Comparison of ENCODE assay signal across 2 cellular contexts in the genomic region with DNA sequence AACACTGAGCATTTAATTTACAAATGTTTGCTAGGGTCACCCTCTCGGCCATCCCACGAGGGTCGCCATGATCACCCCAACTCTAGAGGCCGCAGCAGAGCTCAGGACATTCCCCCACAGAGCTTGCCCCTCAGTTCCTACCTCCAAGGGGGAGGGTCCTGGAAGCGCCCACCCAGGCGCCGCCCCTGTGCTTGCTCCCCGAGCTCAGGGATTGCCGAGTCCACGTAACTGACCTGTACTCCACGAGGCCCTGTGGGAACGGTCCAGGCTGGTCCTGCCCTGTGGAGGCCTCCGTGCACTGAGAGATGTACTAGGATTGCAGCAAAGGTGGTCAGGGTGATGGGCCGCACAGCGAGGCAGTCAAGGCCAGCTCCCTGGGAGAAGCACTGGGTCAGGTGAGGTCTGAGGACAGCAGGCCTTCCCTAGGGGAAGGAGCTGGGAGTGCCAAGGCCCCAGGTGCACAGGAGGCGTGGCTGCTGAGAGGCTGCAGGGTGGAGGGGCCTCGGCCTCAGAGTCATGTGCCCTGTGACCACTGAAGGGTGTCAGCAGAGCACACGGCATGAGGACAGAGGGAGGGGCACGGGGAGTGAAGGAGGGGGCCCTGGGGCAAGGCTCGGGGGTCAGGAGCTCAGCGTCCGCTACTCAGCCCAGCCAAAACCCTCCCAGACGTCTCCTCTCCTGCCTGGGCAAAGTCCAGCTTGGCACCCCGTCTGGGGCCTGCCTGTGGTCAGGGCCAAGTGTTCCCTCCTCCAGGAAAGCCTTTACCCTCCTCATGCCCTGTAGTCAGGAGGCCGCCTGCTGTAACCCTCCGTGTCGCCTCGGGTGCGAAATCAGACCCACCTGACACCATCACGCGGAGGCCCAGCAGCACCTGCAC.
TF ChIP-seq lines count a peak whose summit lies in the region.

No MANE protein-coding gene starts in this region.

TF ChIP-seq in Ishikawa, 13 proteins besides CTCF, POLR2A, EP300 and RAD21:
- TF ChIP-seq, protein P1, sequence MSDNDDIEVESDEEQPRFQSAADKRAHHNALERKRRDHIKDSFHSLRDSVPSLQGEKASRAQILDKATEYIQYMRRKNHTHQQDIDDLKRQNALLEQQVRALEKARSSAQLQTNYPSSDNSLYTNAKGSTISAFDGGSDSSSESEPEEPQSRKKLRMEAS (IDR thresholded peaks at IDR 0.05), result peak; percentile 81
- TF ChIP-seq ZBTB7A (IDR thresholded peaks at IDR 0.05; ENCODE audit: low read depth) (0 out of 2 replicates have a peak, but pooled peaks have one; percentile 51), TEAD4 (IDR thresholded peaks at IDR 0.05) (no peak)
- TF ChIP-seq, protein P2, sequence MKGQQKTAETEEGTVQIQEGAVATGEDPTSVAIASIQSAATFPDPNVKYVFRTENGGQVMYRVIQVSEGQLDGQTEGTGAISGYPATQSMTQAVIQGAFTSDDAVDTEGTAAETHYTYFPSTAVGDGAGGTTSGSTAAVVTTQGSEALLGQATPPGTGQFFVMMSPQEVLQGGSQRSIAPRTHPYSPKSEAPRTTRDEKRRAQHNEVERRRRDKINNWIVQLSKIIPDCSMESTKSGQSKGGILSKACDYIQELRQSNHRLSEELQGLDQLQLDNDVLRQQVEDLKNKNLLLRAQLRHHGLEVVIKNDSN (IDR thresholded peaks at IDR 0.05), result peak; percentile 85

TF ChIP-seq in H1, 55 proteins besides CTCF, POLR2A, EP300 and RAD21:
- TF ChIP-seq GTF2F1 (IDR thresholded peaks at IDR 0.05; ENCODE audit: borderline replicate concordance, low read depth, low read length) (no peak), BCL11A (IDR thresholded peaks at IDR 0.05; ENCODE audit: low read depth in 2 of 2, low read length in 2 of 2) (no peak), CEBPB (IDR thresholded peaks at IDR 0.05; ENCODE audit: low read depth, low read length) (no peak), SP4 (IDR thresholded peaks at IDR 0.05; ENCODE audit: low read length) (no peak), RBBP5 (IDR thresholded peaks at IDR 0.05; ENCODE audit: borderline replicate concordance, low read depth, low read length) (no peak), PHF8 (conservative IDR thresholded peaks at IDR 0.05; ENCODE audit: low read depth, low read length) (no peak), FOSL1 (IDR thresholded peaks at IDR 0.05; ENCODE audit: insufficient read depth, low read depth, low read length) (no peak), SP1 (IDR thresholded peaks at IDR 0.05; ENCODE audit: low read depth, low read length) (no peak), SRF (IDR thresholded peaks at IDR 0.05; ENCODE audit: low read depth, low read length) (no peak), TBP (IDR thresholded peaks at IDR 0.05; ENCODE audit: low read depth, low read length) (no peak), SUZ12 (IDR thresholded peaks at IDR 0.05; ENCODE audit: low read length) (no peak), KDM4A (IDR thresholded peaks at IDR 0.05; ENCODE audit: low read depth, low read length, severe bottlenecking) (no peak), NANOG (IDR thresholded peaks at IDR 0.05; ENCODE audit: insufficient read depth, low read depth, low read length, poor library complexity, severe bottlenecking) (no peak), TAF1 (IDR thresholded peaks at IDR 0.05; ENCODE audit: low read depth, low read length) (no peak), CBX5 (IDR thresholded peaks at IDR 0.05; ENCODE audit: low read depth, low read length) (no peak), EGR1 (IDR thresholded peaks at IDR 0.05; ENCODE audit: borderline replicate concordance, low read depth, low read length) (no peak), TCF12 (IDR thresholded peaks at IDR 0.05; ENCODE audit: low read depth, low read length) (no peak)
- TF ChIP-seq, protein P3, sequence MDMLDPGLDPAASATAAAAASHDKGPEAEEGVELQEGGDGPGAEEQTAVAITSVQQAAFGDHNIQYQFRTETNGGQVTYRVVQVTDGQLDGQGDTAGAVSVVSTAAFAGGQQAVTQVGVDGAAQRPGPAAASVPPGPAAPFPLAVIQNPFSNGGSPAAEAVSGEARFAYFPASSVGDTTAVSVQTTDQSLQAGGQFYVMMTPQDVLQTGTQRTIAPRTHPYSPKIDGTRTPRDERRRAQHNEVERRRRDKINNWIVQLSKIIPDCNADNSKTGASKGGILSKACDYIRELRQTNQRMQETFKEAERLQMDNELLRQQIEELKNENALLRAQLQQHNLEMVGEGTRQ (IDR thresholded peaks at IDR 0.05; ENCODE audit: low read length), result no peak
- TF ChIP-seq, protein P4, sequence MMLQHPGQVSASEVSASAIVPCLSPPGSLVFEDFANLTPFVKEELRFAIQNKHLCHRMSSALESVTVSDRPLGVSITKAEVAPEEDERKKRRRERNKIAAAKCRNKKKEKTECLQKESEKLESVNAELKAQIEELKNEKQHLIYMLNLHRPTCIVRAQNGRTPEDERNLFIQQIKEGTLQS (IDR thresholded peaks at IDR 0.05; ENCODE audit: insufficient read depth, low read depth, low read length), result no peak
- TF ChIP-seq, protein P5, sequence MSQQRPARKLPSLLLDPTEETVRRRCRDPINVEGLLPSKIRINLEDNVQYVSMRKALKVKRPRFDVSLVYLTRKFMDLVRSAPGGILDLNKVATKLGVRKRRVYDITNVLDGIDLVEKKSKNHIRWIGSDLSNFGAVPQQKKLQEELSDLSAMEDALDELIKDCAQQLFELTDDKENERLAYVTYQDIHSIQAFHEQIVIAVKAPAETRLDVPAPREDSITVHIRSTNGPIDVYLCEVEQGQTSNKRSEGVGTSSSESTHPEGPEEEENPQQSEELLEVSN (IDR thresholded peaks at IDR 0.05), result no peak
